2 cellular contexts compared by ENCODE assay signal in genomic region chrX:137031517-137032377, GRCh38.
TF ChIP-seq lines count a peak whose summit lies in the region.

No MANE protein-coding gene starts in this region.

TF ChIP-seq in liver, 16 proteins besides CTCF, POLR2A, EP300 and RAD21 (continued from another document):
- TF ChIP-seq, protein P1, sequence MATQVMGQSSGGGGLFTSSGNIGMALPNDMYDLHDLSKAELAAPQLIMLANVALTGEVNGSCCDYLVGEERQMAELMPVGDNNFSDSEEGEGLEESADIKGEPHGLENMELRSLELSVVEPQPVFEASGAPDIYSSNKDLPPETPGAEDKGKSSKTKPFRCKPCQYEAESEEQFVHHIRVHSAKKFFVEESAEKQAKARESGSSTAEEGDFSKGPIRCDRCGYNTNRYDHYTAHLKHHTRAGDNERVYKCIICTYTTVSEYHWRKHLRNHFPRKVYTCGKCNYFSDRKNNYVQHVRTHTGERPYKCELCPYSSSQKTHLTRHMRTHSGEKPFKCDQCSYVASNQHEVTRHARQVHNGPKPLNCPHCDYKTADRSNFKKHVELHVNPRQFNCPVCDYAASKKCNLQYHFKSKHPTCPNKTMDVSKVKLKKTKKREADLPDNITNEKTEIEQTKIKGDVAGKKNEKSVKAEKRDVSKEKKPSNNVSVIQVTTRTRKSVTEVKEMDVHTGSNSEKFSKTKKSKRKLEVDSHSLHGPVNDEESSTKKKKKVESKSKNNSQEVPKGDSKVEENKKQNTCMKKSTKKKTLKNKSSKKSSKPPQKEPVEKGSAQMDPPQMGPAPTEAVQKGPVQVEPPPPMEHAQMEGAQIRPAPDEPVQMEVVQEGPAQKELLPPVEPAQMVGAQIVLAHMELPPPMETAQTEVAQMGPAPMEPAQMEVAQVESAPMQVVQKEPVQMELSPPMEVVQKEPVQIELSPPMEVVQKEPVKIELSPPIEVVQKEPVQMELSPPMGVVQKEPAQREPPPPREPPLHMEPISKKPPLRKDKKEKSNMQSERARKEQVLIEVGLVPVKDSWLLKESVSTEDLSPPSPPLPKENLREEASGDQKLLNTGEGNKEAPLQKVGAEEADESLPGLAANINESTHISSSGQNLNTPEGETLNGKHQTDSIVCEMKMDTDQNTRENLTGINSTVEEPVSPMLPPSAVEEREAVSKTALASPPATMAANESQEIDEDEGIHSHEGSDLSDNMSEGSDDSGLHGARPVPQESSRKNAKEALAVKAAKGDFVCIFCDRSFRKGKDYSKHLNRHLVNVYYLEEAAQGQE (IDR thresholded peaks at IDR 0.05), result no peak
- TF ChIP-seq ATF3 (IDR thresholded peaks at IDR 0.05), result no peak
- TF ChIP-seq GABPA (IDR thresholded peaks at IDR 0.05 in 1 of 2, conservative IDR thresholded peaks at IDR 0.05 in 1 of 2), result no peak
- no peak for TF ChIP-seq HNF4A (conservative IDR thresholded peaks at IDR 0.05)
- TF ChIP-seq RXRA (IDR thresholded peaks at IDR 0.05), result no peak
- no peak for TF ChIP-seq HNF4G (IDR thresholded peaks at IDR 0.05)
- TF ChIP-seq FOXA1 (IDR thresholded peaks at IDR 0.05), result no peak
- TF ChIP-seq, protein P2, sequence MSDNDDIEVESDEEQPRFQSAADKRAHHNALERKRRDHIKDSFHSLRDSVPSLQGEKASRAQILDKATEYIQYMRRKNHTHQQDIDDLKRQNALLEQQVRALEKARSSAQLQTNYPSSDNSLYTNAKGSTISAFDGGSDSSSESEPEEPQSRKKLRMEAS (IDR thresholded peaks at IDR 0.05), result no peak
- TF ChIP-seq FOXA2 (IDR thresholded peaks at IDR 0.05), result no peak
- TF ChIP-seq JUND (IDR thresholded peaks at IDR 0.05), result no peak
- TF ChIP-seq SP1 (IDR thresholded peaks at IDR 0.05), result no peak

TF ChIP-seq in HepG2, 621 proteins besides CTCF, POLR2A, EP300 and RAD21 (continued from another document):
- no peak for TF ChIP-seq AKNA (CRISPR knock-in tag; IDR thresholded peaks at IDR 0.05; ENCODE audit: borderline replicate concordance)
- TF ChIP-seq ZNF7 (CRISPR knock-in tag; IDR thresholded peaks at IDR 0.05), result no peak
